In the genomic region with DNA sequence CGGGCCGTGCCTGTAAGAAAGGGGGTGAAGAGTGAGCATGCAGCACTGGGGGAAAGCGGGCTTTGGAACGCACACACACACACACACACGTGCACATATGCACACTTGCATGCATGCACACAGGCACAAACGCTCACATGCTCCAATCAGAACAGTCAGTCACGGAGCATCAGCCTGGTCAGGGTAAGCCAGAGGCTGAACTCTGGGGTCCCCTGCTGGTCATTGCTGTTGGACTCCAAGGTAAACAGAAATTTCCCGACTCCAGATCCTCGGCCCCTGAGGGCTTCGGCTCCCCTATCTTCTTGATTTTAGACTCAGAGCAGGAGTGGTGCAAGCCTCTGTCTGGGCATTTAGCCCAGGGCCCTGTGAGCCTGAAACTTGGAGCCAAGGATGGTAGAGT, we compare ENCODE assay signal across 13 cellular contexts. TPM values are rescaled to one million over a fixed set of nuclear protein-coding genes. Genes with fewer than 3 reads are reported as not detected.
DNase-seq lines count a peak whose midpoint lies in the region; ATAC-seq and TF ChIP-seq lines count a peak whose summit lies in the region.
"Had no signal": no experiment of that assay in that cellular context is flagged by ENCODE, and none has a peak within 500 bp of the region (broad histone marks: within the 10 kb centered on the region; RNA-seq: fewer than 3 reads in every experiment).

No MANE protein-coding gene starts in this region.

- H3K27ac ChIP-seq in A673 (ENCODE audit: low read depth, low read length, poor library complexity, severe bottlenecking) = no peak overlapping the region
- H3K27ac ChIP-seq in SJCRH30 = no peak overlapping the region
- no peak overlapping the region for H3K27ac ChIP-seq in left ventricle myocardium inferior (replicated peaks)
- H3K27ac ChIP-seq: thyroid gland had no signal

- no peaks in the 10 kb centered on the region for H3K27me3 ChIP-seq in A673 (replicated peaks; ENCODE audit: insufficient read depth, low read depth, low read length, poor library complexity)
- H3K27me3 ChIP-seq in SJCRH30 = peaks cover 16% of the 10 kb centered on the region
- peaks cover 95% of the 10 kb centered on the region for H3K27me3 ChIP-seq in left ventricle myocardium inferior (ENCODE audit: low read depth)
- H3K27me3 ChIP-seq: thyroid gland had no signal

- no TSS peak for BruUV-seq in A673 (replicated peaks; lab: Mats Ljungman, UMichigan)

- H3K36me3 ChIP-seq in A673 (ENCODE audit: insufficient read depth, low read length, poor library complexity, severe bottlenecking) (no peaks in the 10 kb centered on the region), SJCRH30 (no peaks in the 10 kb centered on the region), left ventricle myocardium inferior (no peaks in the 10 kb centered on the region)
- H3K36me3 ChIP-seq: thyroid gland had no signal

- 0 out of 2 replicates have a peak, but pooled peaks have one; percentile 14 for TF ChIP-seq CTCF in A673 (conservative IDR thresholded peaks at IDR 0.05; ENCODE audit: low read depth, low read length)
- peak; percentile 39 for TF ChIP-seq CTCF in GM12873 (IDR thresholded peaks at IDR 0.05; ENCODE audit: insufficient read depth, low read depth, low read length, missing control alignments)
- peak; percentile 40 for TF ChIP-seq CTCF in left ventricle myocardium inferior (IDR thresholded peaks at IDR 0.05; ENCODE audit: borderline replicate concordance)

- ATAC-seq in GM18502 (IDR thresholded peaks at IDR 0.05; ENCODE audit: poor library complexity, unreplicated experiment) (no peak), HG03354 (IDR thresholded peaks at IDR 0.05; ENCODE audit: poor library complexity, severe bottlenecking, unreplicated experiment) (no peak)

- DNase-seq in A673 (ENCODE audit: low spot score) = no peak
- peak; percentile 33 to 46 for DNase-seq in SJCRH30
- DNase-seq in left ventricle myocardium inferior = no peak
- no peak for DNase-seq in SIG-M5 treated with dmso at 0.1 percent for 504 hours (lab: John Stamatoyannopoulos, UW; ENCODE audit: unreplicated experiment)
- no peak for DNase-seq in NCI-H2227 (lab: John Stamatoyannopoulos, UW; ENCODE audit: unreplicated experiment)
- DNase-seq: activated naive CD4-positive, alpha-beta T cell treated with anti-CD3 and anti-CD28 coated beads, Interleukin-2, amount 50 U/mL, for 16 hours; CD4-positive, alpha-beta T cell; effector CD8-positive, alpha-beta T cell; NCI-H1048; thyroid gland had no signal

- POLR2A ChIA-PET in A673 (lab: Charles Lee; ENCODE audit: low non-redundant PET) = no interaction called here

- H3K4me3 ChIP-seq in A673 (ENCODE audit: low read depth, low read length, poor library complexity, severe bottlenecking) (no peak overlapping the region), SJCRH30 (no peak overlapping the region), left ventricle myocardium inferior (no peak overlapping the region)
- H3K4me3 ChIP-seq: thyroid gland had no signal

- CTCF ChIA-PET in A673 (lab: Charles Lee) = no interaction called here

- intact Hi-C loops in A673 (cut with micrococcal nuclease; ENCODE audit: unreplicated experiment) (no loop called here), left ventricle myocardium inferior (cut with micrococcal nuclease) (no loop called here)

- H3K9me3 ChIP-seq in A673 (ENCODE audit: low read depth, low read length, poor library complexity, severe bottlenecking) = no peaks in the 10 kb centered on the region
- no peaks in the 10 kb centered on the region for H3K9me3 ChIP-seq in SJCRH30 (replicated peaks)
- no peaks in the 10 kb centered on the region for H3K9me3 ChIP-seq in left ventricle myocardium inferior (replicated peaks)
- H3K9me3 ChIP-seq: thyroid gland had no signal

- H3K4me1 ChIP-seq in A673 (ENCODE audit: insufficient read depth, low read length, poor library complexity, severe bottlenecking) = peaks cover 6% of the 10 kb centered on the region
- peaks cover 3% of the 10 kb centered on the region for H3K4me1 ChIP-seq in SJCRH30
- H3K4me1 ChIP-seq in left ventricle myocardium inferior = no peaks in the 10 kb centered on the region
- H3K4me1 ChIP-seq: thyroid gland had no signal

RNA-seq across cellular contexts. Expression of gene SYT2, which starts 54.2 kb away (rescaled TPM):
- total RNA-seq in A673 (2021) (0.69 and 0.92 TPM in 2 replicates), left ventricle myocardium inferior (not detected)
- 0.03 and 0.06 TPM in 2 replicates for total RNA-seq in SJCRH30 (2014; rRNA removed; shearing (Covaris generic))
- total RNA-seq: CD4-positive, alpha-beta T cell had no signal

Comparison
In these comparisons a context has a peak if more than half of its experiments do, and no peak if none do; other contexts are left out.
1. DNase-seq: peak in SJCRH30 (2 of 2); none in A673 (single experiment), left ventricle myocardium inferior (single experiment), SIG-M5 treated with dmso at 0.1 percent for 504 hours (single experiment) and NCI-H2227 (single experiment).
2. Peak in every context shown above with its lines, with median percentiles within 50 percentile points of each other: CTCF ChIP-seq.